9 cellular contexts compared by ENCODE assay signal in genomic region chr18:70072678-70073077, GRCh38.
DNase-seq lines count a peak whose midpoint lies in the region; ATAC-seq, FAIRE-seq and TF ChIP-seq lines count a peak whose summit lies in the region.
"Had no signal": no experiment of that assay in that cellular context is flagged by ENCODE, and none has a peak within 500 bp of the region (broad histone marks: within the 10 kb centered on the region; RNA-seq: fewer than 3 reads in every experiment).

No MANE protein-coding gene starts in this region.

- H3K27ac ChIP-seq in GM23248 (no peak overlapping the region), kidney (ENCODE audit: low read depth in 2 of 2, low read length in 2 of 2) (no peak overlapping the region), gastroesophageal sphincter (no peak overlapping the region), vagina (no peak overlapping the region)

- no peak for TF ChIP-seq POLR2A in gastroesophageal sphincter (IDR thresholded peaks at IDR 0.05)
- no peak for TF ChIP-seq POLR2A in vagina (IDR thresholded peaks at IDR 0.05)

- DNase-seq in DMS53 treated with DMSO at 0.1 percent for 48 hours (lab: John Stamatoyannopoulos, UW; ENCODE audit: unreplicated experiment) (peak; percentile 44), GM23248 (peak; percentile 16), RPMI7951 (ENCODE audit: low read depth) (peak; percentile 2), kidney (no peak), COLO829 (ENCODE audit: low spot score) (no peak), vagina (ENCODE audit: extremely low spot score in 2 of 2) (no peak), dedifferentiated amniotic fluid mesenchymal stem cell (ENCODE audit: extremely low spot score) (no peak)
- DNase-seq: naive B cell had no signal

- no peaks in the 10 kb centered on the region for H4K20me1 ChIP-seq in GM23248 (ENCODE audit: insufficient read depth)

- H3K27me3 ChIP-seq in GM23248 (replicated peaks; ENCODE audit: insufficient read depth): no peaks in the 10 kb centered on the region
- H3K27me3 ChIP-seq in gastroesophageal sphincter: no peaks in the 10 kb centered on the region
- H3K27me3 ChIP-seq in vagina: no peaks in the 10 kb centered on the region

- no peak overlapping the region for H3K4me2 ChIP-seq in GM23248 (ENCODE audit: unreplicated experiment)

- H3K4me3 ChIP-seq in GM23248 (no peak overlapping the region), kidney (ENCODE audit: low read length in 2 of 2) (no peak overlapping the region), gastroesophageal sphincter (no peak overlapping the region), vagina (no peak overlapping the region)

- no peaks in the 10 kb centered on the region for H3K79me2 ChIP-seq in GM23248 (ENCODE audit: insufficient read depth)

- no peaks in the 10 kb centered on the region for H3F3A ChIP-seq in GM23248 (ENCODE audit: insufficient read depth)

- H3K36me3 ChIP-seq in GM23248 (ENCODE audit: low read depth): no peaks in the 10 kb centered on the region
- peaks cover 4 to 7% of the 10 kb centered on the region in 2 donors for H3K36me3 ChIP-seq in kidney (ENCODE audit: control insufficient read depth in 1 of 2, insufficient read depth in 2 of 2, low read length in 2 of 2)
- peaks cover 3 to 16% of the 10 kb centered on the region in 2 donors for H3K36me3 ChIP-seq in gastroesophageal sphincter
- no peaks in the 10 kb centered on the region for H3K36me3 ChIP-seq in vagina

- H3K9me2 ChIP-seq in GM23248 (ENCODE audit: insufficient read depth): no peaks in the 10 kb centered on the region

- TF ChIP-seq CTCF in kidney (IDR thresholded peaks at IDR 0.05; ENCODE audit: borderline replicate concordance, extremely low read depth, insufficient read depth): no peak
- no peak for TF ChIP-seq CTCF in gastroesophageal sphincter (IDR thresholded peaks at IDR 0.05)
- TF ChIP-seq CTCF in vagina (IDR thresholded peaks at IDR 0.05): no peak

- FAIRE-seq in kidney (lab: Jason Lieb, UNC): peak; percentile 42

- H3K9me3 ChIP-seq in GM23248 (ENCODE audit: low read depth) (no peaks in the 10 kb centered on the region), kidney (ENCODE audit: control insufficient read depth in 1 of 2, low read length in 2 of 2) (no peaks in the 10 kb centered on the region), gastroesophageal sphincter (no peaks in the 10 kb centered on the region), vagina (no peaks in the 10 kb centered on the region)

- no peak for ATAC-seq in gastroesophageal sphincter

- no peak overlapping the region for H3K9ac ChIP-seq in GM23248
- no peak overlapping the region for H3K9ac ChIP-seq in kidney (ENCODE audit: low read length in 2 of 2)

- no peak overlapping the region for H2AFZ ChIP-seq in GM23248

- TF ChIP-seq EP300 in gastroesophageal sphincter (IDR thresholded peaks at IDR 0.05): no peak

- H3K4me1 ChIP-seq in GM23248 (ENCODE audit: insufficient read depth) (no peaks in the 10 kb centered on the region), kidney (ENCODE audit: control insufficient read depth in 1 of 2, insufficient read depth in 1 of 2, low read depth in 1 of 2, low read length in 2 of 2) (no peaks in the 10 kb centered on the region), gastroesophageal sphincter (no peaks in the 10 kb centered on the region), vagina (no peaks in the 10 kb centered on the region)

- WGBS in GM23248 (ENCODE audit: low coverage in 1 of 2, low lambda C conversion rate in 2 of 2, missing lambda C conversion rate in 2 of 2), 2 experiments: 91 to 96% methylated on average over 1 of the region's 1 CpG
- WGBS in gastroesophageal sphincter (ENCODE audit: low coverage in 1 of 2), 2 donors: 30 to 33% methylated on average over 1 of the region's 1 CpG

- in situ Hi-C loops in GM23248 (cut with MboI): no loop called here

- intact Hi-C loops in kidney (cut with DNase I): no loop called here
- intact Hi-C loops in vagina (cut with DNase I): no loop called here

Comparison
In these comparisons a context has a peak if more than half of its experiments do, and no peak if none do; other contexts are left out.
1. DNase-seq: peak in DMS53 treated with DMSO at 0.1 percent for 48 hours (single experiment), GM23248 (single experiment) and RPMI7951 (single experiment); none in kidney (single experiment), COLO829 (single experiment), vagina (0 of 2) and dedifferentiated amniotic fluid mesenchymal stem cell (single experiment).